In the genomic region with DNA sequence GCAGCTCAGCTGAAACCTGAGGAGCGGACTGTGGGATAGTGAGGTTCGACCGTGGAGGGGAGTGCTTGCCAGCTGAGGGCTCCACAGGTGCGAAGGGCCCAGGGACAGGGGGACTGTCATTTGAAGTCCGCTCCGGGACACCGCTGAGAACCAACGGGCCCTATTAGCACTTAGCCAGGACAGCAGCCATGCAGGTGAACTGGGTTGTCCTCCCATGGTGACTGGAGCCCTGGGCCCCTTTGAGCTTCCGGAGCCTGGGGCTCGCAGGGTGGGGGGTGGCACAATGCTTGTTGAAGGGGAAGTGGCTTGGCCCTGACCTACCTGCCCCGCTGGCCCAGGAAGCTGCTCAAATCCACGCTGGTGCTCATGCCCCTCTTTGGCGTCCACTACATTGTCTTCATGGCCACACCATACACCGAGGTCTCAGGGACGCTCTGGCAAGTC, we compare ENCODE assay signal across 22 cellular contexts. TPM values are rescaled to one million over a fixed set of nuclear protein-coding genes. Genes with fewer than 3 reads are reported as not detected.
"Had no signal": no experiment of that assay in that cellular context is flagged by ENCODE, and none has a peak within 500 bp of the region (broad histone marks: within the 10 kb centered on the region; RNA-seq: fewer than 3 reads in every experiment).

No MANE protein-coding gene starts in this region.

- H3K36me3 ChIP-seq: heart left ventricle, pancreas, prostate gland, sigmoid colon, stomach, thoracic aorta, transverse colon had no signal

- ATAC-seq: esophagus mucosa, heart left ventricle, left colon, natural killer cell, pancreas had no signal

- H3K4me1 ChIP-seq: pancreas had no signal

- DNase-seq: effector memory CD4-positive, alpha-beta T cell; hypothalamus; left colon; natural killer cell; nucleus accumbens; retina; sigmoid colon; stimulated activated CD4-positive, alpha-beta T cell treated with anti-CD3 and anti-CD28 coated beads, Interleukin-12 subunit alpha, Interleukin-12 subunit beta, amount 100 ng/mL, for 4 hours; stimulated activated naive CD4-positive, alpha-beta T cell; stomach; substantia nigra; transverse colon had no signal

- H3K9me3 ChIP-seq: heart left ventricle, pancreas, prostate gland, sigmoid colon, stomach, thoracic aorta, transverse colon had no signal

- H3K4me3 ChIP-seq: heart left ventricle, pancreas, prostate gland, sigmoid colon, skin epidermis, stomach, thoracic aorta, transverse colon had no signal

- H3K27ac ChIP-seq: heart left ventricle, pancreas, prostate gland, sigmoid colon, skin epidermis, stomach, thoracic aorta, transverse colon had no signal

RNA-seq across cellular contexts. Expression of a gene that starts 24.7 kb away (rescaled TPM):
- total RNA-seq: glomerular endothelial cell, natural killer cell had no signal
- polyA plus RNA-seq: keratinocyte had no signal

RNA-seq across cellular contexts. Expression of a gene that starts 39.0 kb away (rescaled TPM):
- total RNA-seq: frontal cortex, glomerular endothelial cell, natural killer cell, neural crest cell had no signal
- polyA plus RNA-seq: keratinocyte had no signal
